ENCODE assay signal across 11 cellular contexts in the genomic region with DNA sequence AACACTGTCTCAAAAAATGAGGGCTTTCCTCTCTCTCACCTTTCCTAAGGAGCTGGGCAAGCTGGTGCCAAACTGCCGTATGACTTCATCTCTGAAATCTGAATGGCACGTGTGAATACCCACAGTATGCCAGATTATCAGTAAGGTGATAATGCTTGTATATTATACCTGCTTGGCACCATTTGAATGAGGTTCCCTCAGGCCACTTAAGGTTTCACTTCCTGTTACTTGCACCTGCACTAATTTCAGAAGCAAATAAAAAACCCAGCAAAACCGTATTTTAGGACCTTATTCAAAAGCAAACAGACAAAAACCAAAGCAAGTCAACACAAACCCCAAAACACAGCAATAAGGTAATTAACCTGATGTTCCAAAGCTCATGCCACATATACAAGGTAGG. TPM values are rescaled to one million over a fixed set of nuclear protein-coding genes. Genes with fewer than 3 reads are reported as not detected.
DNase-seq lines count a peak whose midpoint lies in the region; ATAC-seq and TF ChIP-seq lines count a peak whose summit lies in the region.
"Had no signal": no experiment of that assay in that cellular context is flagged by ENCODE, and none has a peak within 500 bp of the region (broad histone marks: within the 10 kb centered on the region; RNA-seq: fewer than 3 reads in every experiment).

No MANE protein-coding gene starts in this region.

- H3K9ac ChIP-seq in neural progenitor cell = no peak overlapping the region

- no peak overlapping the region for H3K4me3 ChIP-seq in neural progenitor cell
- H3K4me3 ChIP-seq: prostate gland had no signal

- peaks cover 15% of the 10 kb centered on the region for H3K4me1 ChIP-seq in neural progenitor cell
- H3K4me1 ChIP-seq: prostate gland had no signal

- H3K9me3 ChIP-seq in neural progenitor cell (ENCODE audit: low read depth) = no peaks in the 10 kb centered on the region
- H3K9me3 ChIP-seq: prostate gland had no signal

- H4K20me1 ChIP-seq in neural progenitor cell (ENCODE audit: low read depth) = peaks cover 35% of the 10 kb centered on the region

- ATAC-seq in GM19035 (IDR thresholded peaks at IDR 0.05; ENCODE audit: unreplicated experiment) (peak; percentile 92), HG02642 (IDR thresholded peaks at IDR 0.05; ENCODE audit: poor library complexity, unreplicated experiment) (peak; percentile 84), HG03520 (IDR thresholded peaks at IDR 0.05; ENCODE audit: unreplicated experiment) (peak; percentile 88), left colon (peak; percentile 71)

- no peaks in the 10 kb centered on the region for H3K27me3 ChIP-seq in neural progenitor cell

- peaks cover 3% of the 10 kb centered on the region for H3K9me3 Mint-ChIP-seq in neural progenitor cell
- peaks cover 4% of the 10 kb centered on the region for H3K9me3 Mint-ChIP-seq in chondrocyte (ENCODE audit: low read depth)

- H3K27me3 Mint-ChIP-seq in neural progenitor cell (ENCODE audit: insufficient read depth, low read depth) (no peaks in the 10 kb centered on the region), chondrocyte (ENCODE audit: low read depth) (no peaks in the 10 kb centered on the region)

- no peaks in the 10 kb centered on the region for H3K79me2 ChIP-seq in neural progenitor cell (ENCODE audit: low read depth)

- no peak overlapping the region for H3K27ac ChIP-seq in neural progenitor cell
- H3K27ac ChIP-seq: prostate gland had no signal

- H3K4me2 ChIP-seq in neural progenitor cell = no peak overlapping the region

- no peak overlapping the region for H2AFZ ChIP-seq in neural progenitor cell (replicated peaks)

- peaks cover 40% of the 10 kb centered on the region for H3K36me3 Mint-ChIP-seq in neural progenitor cell
- peaks cover 28% of the 10 kb centered on the region for H3K36me3 Mint-ChIP-seq in chondrocyte (ENCODE audit: low read depth)

- H3K4me1 Mint-ChIP-seq in neural progenitor cell (no peaks in the 10 kb centered on the region), chondrocyte (ENCODE audit: low read depth) (peaks cover 81% of the 10 kb centered on the region)

- no peak overlapping the region for H3K27ac Mint-ChIP-seq in neural progenitor cell
- H3K27ac Mint-ChIP-seq in chondrocyte (ENCODE audit: unreplicated experiment) = no peak overlapping the region

- TF ChIP-seq CTCF in neural progenitor cell (IDR thresholded peaks at IDR 0.05) = no peak
- no peak for TF ChIP-seq CTCF in chondrocyte (IDR thresholded peaks at IDR 0.05)

- DNase-seq in left colon (no peak), neural progenitor cell (ENCODE audit: low spot score) (no peak), SKM-1 (lab: John Stamatoyannopoulos, UW; ENCODE audit: unreplicated experiment) (no peak), chondrocyte (ENCODE audit: low spot score) (no peak)
- no peak for DNase-seq in stimulated activated CD4-positive, alpha-beta T cell treated with anti-CD3 and anti-CD28 coated beads, Interleukin-12 subunit alpha, Interleukin-12 subunit beta, amount 100 ng/mL, for 4 hours
- DNase-seq: EL, NCI-H2171 had no signal

- intact Hi-C loops in left colon (cut with DNase I, micrococcal nuclease) = no loop called here

- H3K36me3 ChIP-seq in neural progenitor cell = no peaks in the 10 kb centered on the region
- H3K36me3 ChIP-seq: prostate gland had no signal

- no peaks in the 10 kb centered on the region for H3F3A ChIP-seq in neural progenitor cell (ENCODE audit: low read depth)

- H3K4me3 Mint-ChIP-seq in neural progenitor cell (no peak overlapping the region), chondrocyte (ENCODE audit: unreplicated experiment) (no peak overlapping the region)

RNA-seq across cellular contexts. Expression of gene FOXP1, which starts 19.7 kb away (rescaled TPM):
- 100 to 1,000 TPM; 131 to 135 TPM for total RNA-seq in left colon
- total RNA-seq in neural progenitor cell (ENCODE audit: low replicate concordance) = 27.3 and 29.9 TPM in 2 replicates
- total RNA-seq in chondrocyte = 206 to 249 TPM (median 220 TPM) in 3 replicates
